In the genomic region with DNA sequence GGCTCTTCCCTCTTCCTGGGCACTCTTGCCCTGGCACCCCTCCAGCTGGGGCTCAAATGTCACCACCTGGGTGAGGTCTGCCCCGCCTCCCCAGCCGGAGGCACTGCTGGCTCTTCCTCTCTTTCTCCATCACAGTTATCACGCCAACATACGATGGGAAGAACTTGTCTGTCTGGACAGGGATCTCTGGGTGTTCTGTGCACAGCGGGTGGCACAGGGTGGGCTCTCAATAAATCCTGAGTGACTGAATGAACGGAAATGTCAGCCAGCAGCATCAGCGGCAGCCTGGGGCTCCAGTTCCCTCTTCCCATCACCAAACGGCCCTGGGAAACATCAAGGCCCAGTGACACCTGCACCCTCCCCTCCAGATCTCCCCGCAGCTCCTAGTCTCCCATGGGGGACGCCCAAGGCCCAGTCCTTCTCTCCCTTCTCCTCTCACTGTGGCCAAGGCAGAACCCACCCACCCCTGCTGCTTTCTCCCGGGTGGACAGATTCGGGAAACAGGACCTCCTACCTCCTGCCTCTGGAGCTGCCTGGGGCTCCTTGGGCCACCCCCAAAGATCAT, we compare ENCODE assay signal across 1 cellular context.
A peak's percentile ranks its signal among the peaks of the same experiment; 100 is the strongest.
TF ChIP-seq lines count a peak whose summit lies in the region.

No MANE protein-coding gene starts in this region.

TF ChIP-seq in IMR-90, 13 proteins besides CTCF, POLR2A, EP300 and RAD21:
- TF ChIP-seq ELK1 (IDR thresholded peaks at IDR 0.05; ENCODE audit: borderline replicate concordance, low read depth, low read length), result no peak
- 0 out of 2 replicates have a peak, but pooled peaks have one; percentile 42 for TF ChIP-seq CHD1 (IDR thresholded peaks at IDR 0.05; ENCODE audit: low read depth, low read length)
